ENCODE assay signal across 1 cellular context in the genomic region with DNA sequence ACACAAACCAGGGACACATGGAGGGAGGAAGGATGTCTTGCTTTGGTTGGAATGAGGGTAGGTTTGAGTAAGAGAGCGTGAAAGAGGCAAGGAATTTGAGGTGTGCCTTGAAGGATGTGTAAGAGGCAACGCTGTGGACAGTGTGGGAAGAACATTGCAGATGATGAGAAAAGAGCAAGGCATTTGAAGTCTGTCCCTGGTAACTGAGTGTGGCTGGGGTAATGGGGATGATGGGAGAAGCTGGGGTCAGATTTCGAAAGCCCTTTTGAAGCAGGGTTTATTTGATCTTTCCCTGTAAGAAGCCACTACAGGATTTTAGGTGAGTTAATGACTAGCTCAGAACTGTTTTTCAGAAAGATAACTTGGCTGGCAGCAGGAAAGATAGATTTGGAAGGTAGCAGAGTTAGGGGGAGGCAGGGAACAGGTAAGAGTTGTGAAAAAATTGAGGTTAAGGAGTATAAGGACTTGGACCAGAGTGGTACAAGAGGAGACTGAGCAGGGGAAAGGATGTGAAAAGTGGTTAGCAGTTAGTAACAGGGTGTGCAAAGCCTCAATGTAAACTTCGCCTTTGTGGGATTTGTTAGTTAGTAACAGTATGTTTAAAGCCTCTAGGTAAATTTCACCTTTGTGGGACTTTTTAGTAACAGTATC.
A peak's percentile ranks its signal among the peaks of the same experiment; 100 is the strongest.
TF ChIP-seq lines count a peak whose summit lies in the region.

No MANE protein-coding gene starts in this region.

TF ChIP-seq in HepG2, 621 proteins besides CTCF, POLR2A, EP300 and RAD21 (continued from another document and continues in another):
- TF ChIP-seq, protein P1, sequence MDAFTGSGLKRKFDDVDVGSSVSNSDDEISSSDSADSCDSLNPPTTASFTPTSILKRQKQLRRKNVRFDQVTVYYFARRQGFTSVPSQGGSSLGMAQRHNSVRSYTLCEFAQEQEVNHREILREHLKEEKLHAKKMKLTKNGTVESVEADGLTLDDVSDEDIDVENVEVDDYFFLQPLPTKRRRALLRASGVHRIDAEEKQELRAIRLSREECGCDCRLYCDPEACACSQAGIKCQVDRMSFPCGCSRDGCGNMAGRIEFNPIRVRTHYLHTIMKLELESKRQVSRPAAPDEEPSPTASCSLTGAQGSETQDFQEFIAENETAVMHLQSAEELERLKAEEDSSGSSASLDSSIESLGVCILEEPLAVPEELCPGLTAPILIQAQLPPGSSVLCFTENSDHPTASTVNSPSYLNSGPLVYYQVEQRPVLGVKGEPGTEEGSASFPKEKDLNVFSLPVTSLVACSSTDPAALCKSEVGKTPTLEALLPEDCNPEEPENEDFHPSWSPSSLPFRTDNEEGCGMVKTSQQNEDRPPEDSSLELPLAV (CRISPR knock-in tag; conservative IDR thresholded peaks at IDR 0.05; ENCODE audit: low read depth): no peak
- TF ChIP-seq HOXD1 (CRISPR knock-in tag; IDR thresholded peaks at IDR 0.05) (no peak), HHEX (CRISPR knock-in tag; IDR thresholded peaks at IDR 0.05) (no peak), ZNF446 (CRISPR knock-in tag; IDR thresholded peaks at IDR 0.05) (no peak), HCFC1 (IDR thresholded peaks at IDR 0.05; ENCODE audit: low read depth, low read length) (no peak), NFIC (IDR thresholded peaks at IDR 0.05; ENCODE audit: low read length) (no peak), MTF2 (CRISPR knock-in tag; IDR thresholded peaks at IDR 0.05; ENCODE audit: borderline replicate concordance) (no peak), ZNF589 (CRISPR knock-in tag; conservative IDR thresholded peaks at IDR 0.05) (no peak), ZNF761 (CRISPR knock-in tag; conservative IDR thresholded peaks at IDR 0.05) (no peak), SP140L (CRISPR knock-in tag; IDR thresholded peaks at IDR 0.05; ENCODE audit: borderline replicate concordance) (no peak), FOXA1 (IDR thresholded peaks at IDR 0.05) (no peak), FOXA1 (CRISPR knock-in tag; IDR thresholded peaks at IDR 0.05) (no peak), MED8 (CRISPR knock-in tag; IDR thresholded peaks at IDR 0.05; ENCODE audit: insufficient replicate concordance) (no peak), AGO2 (optimal IDR thresholded peaks at IDR 0.05; ENCODE audit: low read depth, low read length) (no peak), TARDBP (CRISPR knock-in tag; IDR thresholded peaks at IDR 0.05) (no peak), GLI4 (CRISPR knock-in tag; IDR thresholded peaks at IDR 0.05; ENCODE audit: borderline replicate concordance) (no peak), ZEB1 (IDR thresholded peaks at IDR 0.05; ENCODE audit: insufficient replicate concordance, low read depth) (no peak), TBP (CRISPR knock-in tag; IDR thresholded peaks at IDR 0.05) (no peak), ZNF225 (CRISPR knock-in tag; IDR thresholded peaks at IDR 0.05) (no peak), TCF12 (IDR thresholded peaks at IDR 0.05) (no peak), TCF12 (CRISPR knock-in tag; IDR thresholded peaks at IDR 0.05) (no peak), SALL2 (CRISPR knock-in tag; IDR thresholded peaks at IDR 0.05) (0 out of 2 replicates have a peak, but pooled peaks have one; percentile 22), TCF7L2 (IDR thresholded peaks at IDR 0.05; ENCODE audit: low read depth, low read length) (no peak), MTA1 (CRISPR knock-in tag; IDR thresholded peaks at IDR 0.05; ENCODE audit: borderline replicate concordance) (no peak), ZNF331 (CRISPR knock-in tag; IDR thresholded peaks at IDR 0.05) (no peak), TBX2 (CRISPR knock-in tag; IDR thresholded peaks at IDR 0.05; ENCODE audit: borderline replicate concordance) (peak; percentile 67), NR2F6 (IDR thresholded peaks at IDR 0.05) (peak; percentile 27), NR2F6 (CRISPR knock-in tag; IDR thresholded peaks at IDR 0.05) (peak; percentile 68), ARNT2 (CRISPR knock-in tag; IDR thresholded peaks at IDR 0.05; ENCODE audit: low read depth) (no peak), GATAD2A (CRISPR knock-in tag; IDR thresholded peaks at IDR 0.05) (peak; percentile 83), ZNF260 (CRISPR knock-in tag; IDR thresholded peaks at IDR 0.05; ENCODE audit: borderline replicate concordance, low read depth) (no peak), ZNF235 (CRISPR knock-in tag; IDR thresholded peaks at IDR 0.05; ENCODE audit: borderline replicate concordance) (no peak), ZBTB8A (CRISPR knock-in tag; IDR thresholded peaks at IDR 0.05; ENCODE audit: borderline replicate concordance, low read depth) (no peak), PHB2 (IDR thresholded peaks at IDR 0.05; ENCODE audit: partially characterized antibody) (no peak), MTF1 (CRISPR knock-in tag; IDR thresholded peaks at IDR 0.05) (no peak), THYN1 (CRISPR knock-in tag; IDR thresholded peaks at IDR 0.05; ENCODE audit: borderline replicate concordance, low read depth) (0 out of 2 replicates have a peak, but pooled peaks have one; percentile 1), CCAR2 (optimal IDR thresholded peaks at IDR 0.05; ENCODE audit: low read depth, low read length) (no peak), ZNF772 (CRISPR knock-in tag; IDR thresholded peaks at IDR 0.05) (0 out of 2 replicates have a peak, but pooled peaks have one; percentile 24), HNRNPH1 (optimal IDR thresholded peaks at IDR 0.05; ENCODE audit: low read depth, low read length) (no peak)
- TF ChIP-seq, protein P2, sequence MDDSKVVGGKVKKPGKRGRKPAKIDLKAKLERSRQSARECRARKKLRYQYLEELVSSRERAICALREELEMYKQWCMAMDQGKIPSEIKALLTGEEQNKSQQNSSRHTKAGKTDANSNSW (CRISPR knock-in tag; IDR thresholded peaks at IDR 0.05; ENCODE audit: borderline replicate concordance): no peak
- TF ChIP-seq, protein P3, sequence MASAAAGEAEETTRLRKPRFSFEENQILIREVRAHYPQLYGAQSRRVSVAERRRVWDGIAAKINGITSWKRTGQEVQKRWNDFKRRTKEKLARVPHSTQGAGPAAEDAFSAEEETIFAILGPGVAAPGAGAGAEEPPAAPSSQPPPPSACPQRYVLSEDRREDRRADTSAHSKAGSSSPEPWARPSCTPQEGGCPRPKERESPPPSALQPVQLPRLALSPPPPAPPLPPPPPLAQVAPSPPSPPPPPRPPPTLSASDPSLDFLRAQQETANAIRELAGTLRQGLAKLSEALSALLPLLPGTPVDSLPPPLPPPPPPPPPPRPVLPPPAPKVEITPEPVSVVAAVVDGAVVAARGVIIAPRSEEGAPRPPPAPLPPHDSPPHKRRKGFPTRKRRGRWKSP (CRISPR knock-in tag; IDR thresholded peaks at IDR 0.05): 0 out of 2 replicates have a peak, but pooled peaks have one; percentile 64
- TF ChIP-seq, protein P4, sequence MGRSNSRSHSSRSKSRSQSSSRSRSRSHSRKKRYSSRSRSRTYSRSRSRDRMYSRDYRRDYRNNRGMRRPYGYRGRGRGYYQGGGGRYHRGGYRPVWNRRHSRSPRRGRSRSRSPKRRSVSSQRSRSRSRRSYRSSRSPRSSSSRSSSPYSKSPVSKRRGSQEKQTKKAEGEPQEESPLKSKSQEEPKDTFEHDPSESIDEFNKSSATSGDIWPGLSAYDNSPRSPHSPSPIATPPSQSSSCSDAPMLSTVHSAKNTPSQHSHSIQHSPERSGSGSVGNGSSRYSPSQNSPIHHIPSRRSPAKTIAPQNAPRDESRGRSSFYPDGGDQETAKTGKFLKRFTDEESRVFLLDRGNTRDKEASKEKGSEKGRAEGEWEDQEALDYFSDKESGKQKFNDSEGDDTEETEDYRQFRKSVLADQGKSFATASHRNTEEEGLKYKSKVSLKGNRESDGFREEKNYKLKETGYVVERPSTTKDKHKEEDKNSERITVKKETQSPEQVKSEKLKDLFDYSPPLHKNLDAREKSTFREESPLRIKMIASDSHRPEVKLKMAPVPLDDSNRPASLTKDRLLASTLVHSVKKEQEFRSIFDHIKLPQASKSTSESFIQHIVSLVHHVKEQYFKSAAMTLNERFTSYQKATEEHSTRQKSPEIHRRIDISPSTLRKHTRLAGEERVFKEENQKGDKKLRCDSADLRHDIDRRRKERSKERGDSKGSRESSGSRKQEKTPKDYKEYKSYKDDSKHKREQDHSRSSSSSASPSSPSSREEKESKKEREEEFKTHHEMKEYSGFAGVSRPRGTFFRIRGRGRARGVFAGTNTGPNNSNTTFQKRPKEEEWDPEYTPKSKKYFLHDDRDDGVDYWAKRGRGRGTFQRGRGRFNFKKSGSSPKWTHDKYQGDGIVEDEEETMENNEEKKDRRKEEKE (IDR thresholded peaks at IDR 0.05): no peak
- TF ChIP-seq, protein P5, sequence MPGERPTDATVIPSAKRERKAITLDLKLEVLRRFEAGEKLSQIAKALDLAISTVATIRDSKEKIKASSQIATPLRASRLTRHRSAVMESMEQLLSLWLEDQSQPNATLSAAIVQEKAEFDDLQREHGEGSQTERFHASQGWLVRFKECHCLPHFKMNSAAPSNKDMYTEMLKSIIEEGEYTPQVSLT (CRISPR knock-in tag; IDR thresholded peaks at IDR 0.05; ENCODE audit: borderline replicate concordance, low read depth): no peak
- TF ChIP-seq, protein P6, sequence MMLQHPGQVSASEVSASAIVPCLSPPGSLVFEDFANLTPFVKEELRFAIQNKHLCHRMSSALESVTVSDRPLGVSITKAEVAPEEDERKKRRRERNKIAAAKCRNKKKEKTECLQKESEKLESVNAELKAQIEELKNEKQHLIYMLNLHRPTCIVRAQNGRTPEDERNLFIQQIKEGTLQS (CRISPR knock-in tag; IDR thresholded peaks at IDR 0.05): no peak
- TF ChIP-seq, protein P7, sequence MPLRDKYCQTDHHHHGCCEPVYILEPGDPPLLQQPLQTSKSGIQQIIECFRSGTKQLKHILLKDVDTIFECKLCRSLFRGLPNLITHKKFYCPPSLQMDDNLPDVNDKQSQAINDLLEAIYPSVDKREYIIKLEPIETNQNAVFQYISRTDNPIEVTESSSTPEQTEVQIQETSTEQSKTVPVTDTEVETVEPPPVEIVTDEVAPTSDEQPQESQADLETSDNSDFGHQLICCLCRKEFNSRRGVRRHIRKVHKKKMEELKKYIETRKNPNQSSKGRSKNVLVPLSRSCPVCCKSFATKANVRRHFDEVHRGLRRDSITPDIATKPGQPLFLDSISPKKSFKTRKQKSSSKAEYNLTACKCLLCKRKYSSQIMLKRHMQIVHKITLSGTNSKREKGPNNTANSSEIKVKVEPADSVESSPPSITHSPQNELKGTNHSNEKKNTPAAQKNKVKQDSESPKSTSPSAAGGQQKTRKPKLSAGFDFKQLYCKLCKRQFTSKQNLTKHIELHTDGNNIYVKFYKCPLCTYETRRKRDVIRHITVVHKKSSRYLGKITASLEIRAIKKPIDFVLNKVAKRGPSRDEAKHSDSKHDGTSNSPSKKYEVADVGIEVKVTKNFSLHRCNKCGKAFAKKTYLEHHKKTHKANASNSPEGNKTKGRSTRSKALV (CRISPR knock-in tag; IDR thresholded peaks at IDR 0.05): 0 out of 2 replicates have a peak, but pooled peaks have one; percentile 38
- TF ChIP-seq, protein P8, sequence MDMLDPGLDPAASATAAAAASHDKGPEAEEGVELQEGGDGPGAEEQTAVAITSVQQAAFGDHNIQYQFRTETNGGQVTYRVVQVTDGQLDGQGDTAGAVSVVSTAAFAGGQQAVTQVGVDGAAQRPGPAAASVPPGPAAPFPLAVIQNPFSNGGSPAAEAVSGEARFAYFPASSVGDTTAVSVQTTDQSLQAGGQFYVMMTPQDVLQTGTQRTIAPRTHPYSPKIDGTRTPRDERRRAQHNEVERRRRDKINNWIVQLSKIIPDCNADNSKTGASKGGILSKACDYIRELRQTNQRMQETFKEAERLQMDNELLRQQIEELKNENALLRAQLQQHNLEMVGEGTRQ (IDR thresholded peaks at IDR 0.05; ENCODE audit: low read depth, low read length): no peak
- TF ChIP-seq, protein P8 (CRISPR knock-in tag; IDR thresholded peaks at IDR 0.05; ENCODE audit: borderline replicate concordance): no peak
- TF ChIP-seq, protein P9, sequence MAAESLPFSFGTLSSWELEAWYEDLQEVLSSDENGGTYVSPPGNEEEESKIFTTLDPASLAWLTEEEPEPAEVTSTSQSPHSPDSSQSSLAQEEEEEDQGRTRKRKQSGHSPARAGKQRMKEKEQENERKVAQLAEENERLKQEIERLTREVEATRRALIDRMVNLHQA (CRISPR knock-in tag; IDR thresholded peaks at IDR 0.05): no peak
- TF ChIP-seq, protein P10, sequence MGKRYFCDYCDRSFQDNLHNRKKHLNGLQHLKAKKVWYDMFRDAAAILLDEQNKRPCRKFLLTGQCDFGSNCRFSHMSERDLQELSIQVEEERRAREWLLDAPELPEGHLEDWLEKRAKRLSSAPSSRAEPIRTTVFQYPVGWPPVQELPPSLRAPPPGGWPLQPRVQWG (CRISPR knock-in tag; IDR thresholded peaks at IDR 0.05; ENCODE audit: borderline replicate concordance, low read depth): no peak
- TF ChIP-seq, protein P11, sequence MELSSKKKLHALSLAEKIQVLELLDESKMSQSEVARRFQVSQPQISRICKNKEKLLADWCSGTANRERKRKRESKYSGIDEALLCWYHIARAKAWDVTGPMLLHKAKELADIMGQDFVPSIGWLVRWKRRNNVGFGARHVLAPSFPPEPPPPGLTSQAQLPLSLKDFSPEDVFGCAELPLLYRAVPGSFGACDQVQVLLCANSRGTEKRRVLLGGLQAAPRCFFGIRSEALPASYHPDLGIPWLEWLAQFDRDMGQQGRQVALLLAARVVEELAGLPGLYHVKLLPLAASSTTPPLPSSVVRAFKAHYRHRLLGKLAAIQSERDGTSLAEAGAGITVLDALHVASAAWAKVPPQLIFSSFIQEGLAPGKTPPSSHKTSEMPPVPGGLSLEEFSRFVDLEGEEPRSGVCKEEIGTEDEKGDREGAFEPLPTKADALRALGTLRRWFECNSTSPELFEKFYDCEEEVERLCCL (CRISPR knock-in tag; IDR thresholded peaks at IDR 0.05; ENCODE audit: borderline replicate concordance): no peak
- TF ChIP-seq, protein P12, sequence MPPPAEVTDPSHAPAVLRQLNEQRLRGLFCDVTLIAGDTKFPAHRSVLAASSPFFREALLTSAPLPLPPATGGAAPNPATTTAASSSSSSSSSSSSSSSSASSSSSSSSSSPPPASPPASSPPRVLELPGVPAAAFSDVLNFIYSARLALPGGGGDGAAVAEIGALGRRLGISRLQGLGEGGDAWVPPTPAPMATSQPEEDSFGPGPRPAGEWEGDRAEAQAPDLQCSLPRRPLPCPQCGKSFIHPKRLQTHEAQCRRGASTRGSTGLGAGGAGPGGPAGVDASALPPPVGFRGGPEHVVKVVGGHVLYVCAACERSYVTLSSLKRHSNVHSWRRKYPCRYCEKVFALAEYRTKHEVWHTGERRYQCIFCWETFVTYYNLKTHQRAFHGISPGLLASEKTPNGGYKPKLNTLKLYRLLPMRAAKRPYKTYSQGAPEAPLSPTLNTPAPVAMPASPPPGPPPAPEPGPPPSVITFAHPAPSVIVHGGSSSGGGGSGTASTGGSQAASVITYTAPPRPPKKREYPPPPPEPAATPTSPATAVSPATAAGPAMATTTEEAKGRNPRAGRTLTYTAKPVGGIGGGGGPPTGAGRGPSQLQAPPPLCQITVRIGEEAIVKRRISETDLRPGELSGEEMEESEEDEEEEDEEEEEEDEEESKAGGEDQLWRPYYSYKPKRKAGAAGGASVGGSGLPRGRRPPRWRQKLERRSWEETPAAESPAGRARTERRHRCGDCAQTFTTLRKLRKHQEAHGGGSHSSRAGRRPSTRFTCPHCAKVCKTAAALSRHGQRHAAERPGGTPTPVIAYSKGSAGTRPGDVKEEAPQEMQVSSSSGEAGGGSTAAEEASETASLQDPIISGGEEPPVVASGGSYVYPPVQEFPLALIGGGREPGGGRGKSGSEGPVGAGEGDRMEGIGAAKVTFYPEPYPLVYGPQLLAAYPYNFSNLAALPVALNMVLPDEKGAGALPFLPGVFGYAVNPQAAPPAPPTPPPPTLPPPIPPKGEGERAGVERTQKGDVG (CRISPR knock-in tag; IDR thresholded peaks at IDR 0.05; ENCODE audit: borderline replicate concordance): no peak
